In genomic region chr6:102986086-102986485, GRCh38 we compare ENCODE assay signal across 21 cellular contexts.
A peak's percentile ranks its signal among the peaks of the same experiment; 100 is the strongest.
DNase-seq lines count a peak whose midpoint lies in the region; ATAC-seq and TF ChIP-seq lines count a peak whose summit lies in the region.
"Had no signal": no experiment of that assay in that cellular context is flagged by ENCODE, and none has a peak within 500 bp of the region (broad histone marks: within the 10 kb centered on the region; RNA-seq: fewer than 3 reads in every experiment).

No MANE protein-coding gene starts in this region.

- H3K4me1 ChIP-seq in foreskin keratinocyte, result no peaks in the 10 kb centered on the region
- H3K4me1 ChIP-seq: gastroesophageal sphincter, lower lobe of right lung, prostate gland had no signal

- DNase-seq in foreskin keratinocyte (no peak), mesenteric fat pad (ENCODE audit: low spot score) (no peak), hepatic stellate cell (ENCODE audit: low spot score) (no peak)
- DNase-seq: activated CD4-positive, CD25-positive, alpha-beta regulatory T cell treated with anti-CD3 and anti-CD28 coated beads, Interleukin-2, amount 50 U/mL, for 72 hours; activated CD8-positive, alpha-beta memory T cell treated with anti-CD3 and anti-CD28 coated beads, Interleukin-2, amount 50 U/mL, for 48 hours; activated naive CD4-positive, alpha-beta T cell treated with Interleukin-2 at 50 U/mL for 16 hours; CD4-positive, alpha-beta memory T cell; Karpas-422; lower lobe of right lung; naive thymus-derived CD4-positive, alpha-beta T cell; NCI-H1417 treated with DMSO at 0.1 percent for 48 hours; NCI-H345 had no signal

- no peaks in the 10 kb centered on the region for H3K27me3 ChIP-seq in foreskin keratinocyte
- H3K27me3 ChIP-seq: gastroesophageal sphincter had no signal

- no peak for TF ChIP-seq CTCF in foreskin keratinocyte (conservative IDR thresholded peaks at IDR 0.05)

- no peak overlapping the region for H3K27ac ChIP-seq in foreskin keratinocyte
- H3K27ac ChIP-seq: coronary artery, epithelial cell of prostate, gastroesophageal sphincter, lower lobe of right lung, prostate gland had no signal

- ATAC-seq in GM18517 (IDR thresholded peaks at IDR 0.05; ENCODE audit: unreplicated experiment) (peak; percentile 82), GM21360 (IDR thresholded peaks at IDR 0.05; ENCODE audit: unreplicated experiment) (peak; percentile 81), HG02943 (IDR thresholded peaks at IDR 0.05; ENCODE audit: low read depth, unreplicated experiment) (peak; percentile 75), HG03442 (IDR thresholded peaks at IDR 0.05; ENCODE audit: unreplicated experiment) (peak; percentile 83), GM21528 (IDR thresholded peaks at IDR 0.05; ENCODE audit: low FRiP score, unreplicated experiment) (no peak), foreskin keratinocyte (no peak)
- ATAC-seq: gastroesophageal sphincter; lower lobe of right lung; naive thymus-derived CD4-positive, alpha-beta T cell had no signal

Comparison
In these comparisons a context has a peak if more than half of its experiments do, and no peak if none do; other contexts are left out.
1. ATAC-seq: peak in GM18517 (single experiment), GM21360 (single experiment), HG02943 (single experiment) and HG03442 (single experiment); none in GM21528 (single experiment) and foreskin keratinocyte (single experiment).